In the genomic region with DNA sequence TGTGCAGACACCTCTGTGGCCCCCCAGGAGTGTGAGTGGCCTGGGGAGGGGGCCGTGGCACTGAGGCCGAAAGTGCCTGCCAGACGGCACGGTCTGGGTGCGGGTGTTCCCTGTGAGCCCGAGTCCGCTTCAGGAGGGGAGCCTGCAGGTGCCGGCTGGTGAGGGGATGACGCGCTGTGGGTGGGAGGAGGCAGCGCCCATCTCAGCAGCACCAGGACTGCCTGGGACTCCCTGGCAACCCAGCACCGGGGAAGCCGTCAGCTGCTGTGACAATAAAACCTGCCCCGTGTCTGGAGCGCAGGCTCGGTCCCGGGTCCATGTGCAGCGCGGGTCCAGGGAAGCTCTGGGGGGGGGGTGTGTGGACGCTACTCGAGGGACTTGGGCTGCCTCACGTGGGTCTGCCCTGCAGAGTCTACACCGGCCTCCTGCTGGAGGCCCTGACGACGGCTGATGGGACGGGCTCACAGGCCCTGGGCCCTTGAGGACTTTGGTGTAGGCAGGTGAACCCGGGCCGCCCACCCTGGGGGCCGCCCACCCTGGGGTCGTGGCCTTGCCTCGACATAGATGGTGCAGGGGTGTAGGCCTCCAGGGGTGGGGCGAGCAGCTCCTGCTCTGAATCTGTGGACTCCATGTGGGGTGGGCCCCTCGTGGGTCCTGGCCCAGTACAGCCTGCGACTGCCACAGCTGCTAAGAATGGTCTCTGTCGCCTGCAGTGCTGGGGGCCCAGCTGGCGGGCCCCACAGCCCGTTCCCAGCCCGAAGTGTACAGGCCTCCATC, we compare ENCODE assay signal across 1 cellular context.
A peak's percentile ranks its signal among the peaks of the same experiment; 100 is the strongest.
TF ChIP-seq lines count a peak whose summit lies in the region.

No MANE protein-coding gene starts in this region.

TF ChIP-seq in WTC11, 78 proteins besides CTCF, POLR2A, EP300 and RAD21 (continued from another document):
- TF ChIP-seq, protein P1, sequence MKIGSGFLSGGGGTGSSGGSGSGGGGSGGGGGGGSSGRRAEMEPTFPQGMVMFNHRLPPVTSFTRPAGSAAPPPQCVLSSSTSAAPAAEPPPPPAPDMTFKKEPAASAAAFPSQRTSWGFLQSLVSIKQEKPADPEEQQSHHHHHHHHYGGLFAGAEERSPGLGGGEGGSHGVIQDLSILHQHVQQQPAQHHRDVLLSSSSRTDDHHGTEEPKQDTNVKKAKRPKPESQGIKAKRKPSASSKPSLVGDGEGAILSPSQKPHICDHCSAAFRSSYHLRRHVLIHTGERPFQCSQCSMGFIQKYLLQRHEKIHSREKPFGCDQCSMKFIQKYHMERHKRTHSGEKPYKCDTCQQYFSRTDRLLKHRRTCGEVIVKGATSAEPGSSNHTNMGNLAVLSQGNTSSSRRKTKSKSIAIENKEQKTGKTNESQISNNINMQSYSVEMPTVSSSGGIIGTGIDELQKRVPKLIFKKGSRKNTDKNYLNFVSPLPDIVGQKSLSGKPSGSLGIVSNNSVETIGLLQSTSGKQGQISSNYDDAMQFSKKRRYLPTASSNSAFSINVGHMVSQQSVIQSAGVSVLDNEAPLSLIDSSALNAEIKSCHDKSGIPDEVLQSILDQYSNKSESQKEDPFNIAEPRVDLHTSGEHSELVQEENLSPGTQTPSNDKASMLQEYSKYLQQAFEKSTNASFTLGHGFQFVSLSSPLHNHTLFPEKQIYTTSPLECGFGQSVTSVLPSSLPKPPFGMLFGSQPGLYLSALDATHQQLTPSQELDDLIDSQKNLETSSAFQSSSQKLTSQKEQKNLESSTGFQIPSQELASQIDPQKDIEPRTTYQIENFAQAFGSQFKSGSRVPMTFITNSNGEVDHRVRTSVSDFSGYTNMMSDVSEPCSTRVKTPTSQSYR (CRISPR knock-in tag; IDR thresholded peaks at IDR 0.05), result no peak
- TF ChIP-seq CREB1 (CRISPR knock-in tag; IDR thresholded peaks at IDR 0.05) (no peak), MYBL2 (CRISPR knock-in tag; IDR thresholded peaks at IDR 0.05) (no peak), ZSCAN18 (CRISPR knock-in tag; IDR thresholded peaks at IDR 0.05) (no peak), SOX15 (CRISPR knock-in tag; IDR thresholded peaks at IDR 0.05) (no peak), TEAD4 (CRISPR knock-in tag; IDR thresholded peaks at IDR 0.05) (no peak), TCF7 (CRISPR knock-in tag; IDR thresholded peaks at IDR 0.05; ENCODE audit: low read depth) (no peak), ZNF232 (CRISPR knock-in tag; IDR thresholded peaks at IDR 0.05) (0 out of 2 replicates have a peak, but pooled peaks have one; percentile 28), ERG (CRISPR knock-in tag; IDR thresholded peaks at IDR 0.05) (no peak), CDX4 (CRISPR knock-in tag; IDR thresholded peaks at IDR 0.05; ENCODE audit: borderline replicate concordance) (no peak), E2F5 (CRISPR knock-in tag; IDR thresholded peaks at IDR 0.05) (no peak)
- TF ChIP-seq, protein P2, sequence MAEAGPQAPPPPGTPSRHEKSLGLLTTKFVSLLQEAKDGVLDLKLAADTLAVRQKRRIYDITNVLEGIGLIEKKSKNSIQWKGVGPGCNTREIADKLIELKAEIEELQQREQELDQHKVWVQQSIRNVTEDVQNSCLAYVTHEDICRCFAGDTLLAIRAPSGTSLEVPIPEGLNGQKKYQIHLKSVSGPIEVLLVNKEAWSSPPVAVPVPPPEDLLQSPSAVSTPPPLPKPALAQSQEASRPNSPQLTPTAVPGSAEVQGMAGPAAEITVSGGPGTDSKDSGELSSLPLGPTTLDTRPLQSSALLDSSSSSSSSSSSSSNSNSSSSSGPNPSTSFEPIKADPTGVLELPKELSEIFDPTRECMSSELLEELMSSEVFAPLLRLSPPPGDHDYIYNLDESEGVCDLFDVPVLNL (CRISPR knock-in tag; IDR thresholded peaks at IDR 0.05; ENCODE audit: borderline replicate concordance, low read depth), result no peak
- TF ChIP-seq, protein P3, sequence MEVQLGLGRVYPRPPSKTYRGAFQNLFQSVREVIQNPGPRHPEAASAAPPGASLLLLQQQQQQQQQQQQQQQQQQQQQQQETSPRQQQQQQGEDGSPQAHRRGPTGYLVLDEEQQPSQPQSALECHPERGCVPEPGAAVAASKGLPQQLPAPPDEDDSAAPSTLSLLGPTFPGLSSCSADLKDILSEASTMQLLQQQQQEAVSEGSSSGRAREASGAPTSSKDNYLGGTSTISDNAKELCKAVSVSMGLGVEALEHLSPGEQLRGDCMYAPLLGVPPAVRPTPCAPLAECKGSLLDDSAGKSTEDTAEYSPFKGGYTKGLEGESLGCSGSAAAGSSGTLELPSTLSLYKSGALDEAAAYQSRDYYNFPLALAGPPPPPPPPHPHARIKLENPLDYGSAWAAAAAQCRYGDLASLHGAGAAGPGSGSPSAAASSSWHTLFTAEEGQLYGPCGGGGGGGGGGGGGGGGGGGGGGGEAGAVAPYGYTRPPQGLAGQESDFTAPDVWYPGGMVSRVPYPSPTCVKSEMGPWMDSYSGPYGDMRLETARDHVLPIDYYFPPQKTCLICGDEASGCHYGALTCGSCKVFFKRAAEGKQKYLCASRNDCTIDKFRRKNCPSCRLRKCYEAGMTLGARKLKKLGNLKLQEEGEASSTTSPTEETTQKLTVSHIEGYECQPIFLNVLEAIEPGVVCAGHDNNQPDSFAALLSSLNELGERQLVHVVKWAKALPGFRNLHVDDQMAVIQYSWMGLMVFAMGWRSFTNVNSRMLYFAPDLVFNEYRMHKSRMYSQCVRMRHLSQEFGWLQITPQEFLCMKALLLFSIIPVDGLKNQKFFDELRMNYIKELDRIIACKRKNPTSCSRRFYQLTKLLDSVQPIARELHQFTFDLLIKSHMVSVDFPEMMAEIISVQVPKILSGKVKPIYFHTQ (CRISPR knock-in tag; IDR thresholded peaks at IDR 0.05), result no peak
